Comparison of ENCODE assay signal across 16 cellular contexts in genomic region chr4:108049406-108049805, GRCh38. TPM values are rescaled to one million over a fixed set of nuclear protein-coding genes. Genes with fewer than 3 reads are reported as not detected.
DNase-seq lines count a peak whose midpoint lies in the region; ATAC-seq and TF ChIP-seq lines count a peak whose summit lies in the region.
"Had no signal": no experiment of that assay in that cellular context is flagged by ENCODE, and none has a peak within 500 bp of the region (broad histone marks: within the 10 kb centered on the region; RNA-seq: fewer than 3 reads in every experiment).

No MANE protein-coding gene starts in this region.

- H3K23ac ChIP-seq in neuronal stem cell (ENCODE audit: low read depth, low read length, poor library complexity): no peak overlapping the region

- no peak overlapping the region for H3K9ac ChIP-seq in BLaER1
- H3K9ac ChIP-seq in neuronal stem cell (ENCODE audit: low read depth, low read length, poor library complexity): no peak overlapping the region

- peak overlapping the region; percentile 56 for H3K4me2 ChIP-seq in BLaER1
- H3K4me2 ChIP-seq in neuronal stem cell (ENCODE audit: insufficient read depth, low read length, poor library complexity, severe bottlenecking): no peak overlapping the region
- H3K4me2 ChIP-seq: smooth muscle cell had no signal

- H3K18ac ChIP-seq in neuronal stem cell (ENCODE audit: low read length): no peak overlapping the region

- no peak overlapping the region for H2AK5ac ChIP-seq in neuronal stem cell (ENCODE audit: low read depth, low read length)

- H3K4ac ChIP-seq in neuronal stem cell (ENCODE audit: low read length): no peak overlapping the region

- no peaks in the 10 kb centered on the region for H3K9me3 Mint-ChIP-seq in activated T-helper 17 cell treated with anti-CD3 and anti-CD28 coated beads, Interleukin-2, amount 50 U/mL, for 72 hours
- H3K9me3 Mint-ChIP-seq in naive B cell: no peaks in the 10 kb centered on the region

- peak overlapping the region; percentile 91 for H3K27ac Mint-ChIP-seq in activated T-helper 17 cell treated with anti-CD3 and anti-CD28 coated beads, Interleukin-2, amount 50 U/mL, for 72 hours
- peak overlapping the region; percentile 1 to 91 (median 56) for H3K27ac Mint-ChIP-seq in naive B cell

- H2BK5ac ChIP-seq in neuronal stem cell (ENCODE audit: low read length): no peak overlapping the region

- peak overlapping the region; percentile 19; the same call in 1 of the 2 replicates for H3K27ac ChIP-seq in BLaER1
- H3K27ac ChIP-seq in HEK293 (ENCODE audit: extremely low read depth, low read depth, low read length): no peak overlapping the region
- no peak overlapping the region for H3K27ac ChIP-seq in neuronal stem cell (replicated peaks; ENCODE audit: low read length)
- H3K27ac ChIP-seq: dorsolateral prefrontal cortex, pancreas, Peyer's patch, upper lobe of right lung had no signal

- peaks cover 44% of the 10 kb centered on the region for H3K4me1 Mint-ChIP-seq in activated T-helper 17 cell treated with anti-CD3 and anti-CD28 coated beads, Interleukin-2, amount 50 U/mL, for 72 hours
- H3K4me1 Mint-ChIP-seq in naive B cell: peaks cover 0 to 11% (median 5%) of the 10 kb centered on the region in 3 donors

- H3K36me3 Mint-ChIP-seq in activated T-helper 17 cell treated with anti-CD3 and anti-CD28 coated beads, Interleukin-2, amount 50 U/mL, for 72 hours (ENCODE audit: low read depth): peaks cover 73% of the 10 kb centered on the region
- no peaks in the 10 kb centered on the region for H3K36me3 Mint-ChIP-seq in naive B cell

- H3K9me3 ChIP-seq in BLaER1: no peaks in the 10 kb centered on the region
- H3K9me3 ChIP-seq in HEK293 (ENCODE audit: control insufficient read depth, insufficient read depth, low read depth, low read length): no peaks in the 10 kb centered on the region
- H3K9me3 ChIP-seq in neuronal stem cell (replicated peaks in 1 of 2; ENCODE audit: control insufficient read depth in 2 of 2, insufficient read depth in 1 of 2, low read depth in 1 of 2, low read length in 2 of 2): no peaks in the 10 kb centered on the region
- H3K9me3 ChIP-seq: pancreas, Peyer's patch, upper lobe of right lung had no signal

- H2BK120ac ChIP-seq in neuronal stem cell (ENCODE audit: low read depth, low read length): no peak overlapping the region

- no peak overlapping the region for H4K8ac ChIP-seq in neuronal stem cell (ENCODE audit: low read depth, low read length)

- no peak overlapping the region for H4K91ac ChIP-seq in neuronal stem cell (ENCODE audit: low read depth, low read length, poor library complexity)

- TF ChIP-seq CTCF in HEK293 (tag by site-specific recombination; IDR thresholded peaks at IDR 0.05): no peak

- DNase-seq in naive B cell (no peak), KG1 (lab: John Stamatoyannopoulos, UW) (no peak), neuronal stem cell (ENCODE audit: low spot score) (no peak)
- DNase-seq: dorsolateral prefrontal cortex, KBM-7, mesendoderm, NCI-H146, pancreas, Peyer's patch, upper lobe of right lung had no signal

- ATAC-seq in activated T-helper 17 cell treated with anti-CD3 and anti-CD28 coated beads, Interleukin-2, amount 50 U/mL, for 72 hours (replicated peaks): peak; percentile 51
- ATAC-seq in naive B cell (ENCODE audit: low read depth in 2 of 2) (no peak), HG03354 (IDR thresholded peaks at IDR 0.05; ENCODE audit: poor library complexity, severe bottlenecking, unreplicated experiment) (no peak), GM19324 (IDR thresholded peaks at IDR 0.05; ENCODE audit: low FRiP score, unreplicated experiment) (no peak)
- ATAC-seq: pancreas, upper lobe of right lung had no signal

- no peak overlapping the region for H3K4me3 ChIP-seq in BLaER1
- no peak overlapping the region for H3K4me3 ChIP-seq in HEK293 (ENCODE audit: low read depth, low read length)
- H3K4me3 ChIP-seq in neuronal stem cell (ENCODE audit: low read length in 2 of 2): no peak overlapping the region
- H3K4me3 ChIP-seq: dorsolateral prefrontal cortex, pancreas, smooth muscle cell, upper lobe of right lung had no signal

- no peak overlapping the region for H2AFZ ChIP-seq in neuronal stem cell (ENCODE audit: low read length)

- H3K14ac ChIP-seq in neuronal stem cell (ENCODE audit: low read length): no peak overlapping the region

- H2BK15ac ChIP-seq in neuronal stem cell (ENCODE audit: low read length): no peak overlapping the region

- WGBS in neuronal stem cell (ENCODE audit: extremely low coverage in 2 of 2, insufficient read length in 2 of 2, insufficient replicate concordance in 1 of 2), 2 donors: no CpG with 5 or more reads among the region's 5 CpGs

- peak overlapping the region; percentile 80 for H3K4me3 Mint-ChIP-seq in activated T-helper 17 cell treated with anti-CD3 and anti-CD28 coated beads, Interleukin-2, amount 50 U/mL, for 72 hours
- H3K4me3 Mint-ChIP-seq in naive B cell: peak overlapping the region; percentile 71 to 95 (median 84)

- no peak overlapping the region for H2BK12ac ChIP-seq in neuronal stem cell (ENCODE audit: low read length)

- CTCF ChIA-PET in HEK293 (lab: Yijun Ruan, JAX): no interaction called here

- POLR2A ChIA-PET in HEK293 (lab: Yijun Ruan, JAX): no interaction called here

- no peaks in the 10 kb centered on the region for H3K27me3 Mint-ChIP-seq in activated T-helper 17 cell treated with anti-CD3 and anti-CD28 coated beads, Interleukin-2, amount 50 U/mL, for 72 hours
- H3K27me3 Mint-ChIP-seq in naive B cell: no peaks in the 10 kb centered on the region

- no peaks in the 10 kb centered on the region for H3K27me3 ChIP-seq in BLaER1
- no peaks in the 10 kb centered on the region for H3K27me3 ChIP-seq in neuronal stem cell (ENCODE audit: control insufficient read depth in 3 of 3, insufficient read depth in 3 of 3, low read depth in 1 of 3, low read length in 3 of 3)
- H3K27me3 ChIP-seq: dorsolateral prefrontal cortex, pancreas, Peyer's patch, upper lobe of right lung had no signal

- H3K79me1 ChIP-seq in neuronal stem cell (ENCODE audit: low read depth, low read length): no peaks in the 10 kb centered on the region

- H3K4me1 ChIP-seq in BLaER1: peaks cover 50% of the 10 kb centered on the region
- H3K4me1 ChIP-seq in HEK293 (ENCODE audit: control insufficient read depth, insufficient read depth, low read length): no peaks in the 10 kb centered on the region
- H3K4me1 ChIP-seq in neuronal stem cell (ENCODE audit: control insufficient read depth in 2 of 2, insufficient read depth in 1 of 2, low read depth in 1 of 2, low read length in 2 of 2): peaks cover 0 to 6% of the 10 kb centered on the region in 2 donors
- H3K4me1 ChIP-seq: upper lobe of right lung had no signal

- H4K20me1 ChIP-seq in BLaER1: peaks cover 88% of the 10 kb centered on the region

- H3K36me3 ChIP-seq in BLaER1 (peaks cover 79% of the 10 kb centered on the region), HEK293 (ENCODE audit: control insufficient read depth in 2 of 2, insufficient read depth in 1 of 2, low read length in 2 of 2) (peaks cover 0 to 34% of the 10 kb centered on the region in 2 experiments; a peak in 1 of 3 replicates), neuronal stem cell (replicated peaks in 1 of 2; ENCODE audit: control insufficient read depth in 2 of 2, insufficient read depth in 2 of 2, low read length in 2 of 2) (peaks cover 0 to 18% of the 10 kb centered on the region in 2 donors)
- H3K36me3 ChIP-seq: pancreas, Peyer's patch, upper lobe of right lung had no signal

TF ChIP-seq in HEK293, 187 proteins besides CTCF, POLR2A, EP300 and RAD21:
- TF ChIP-seq ZNF510 (tag by site-specific recombination; IDR thresholded peaks at IDR 0.05; ENCODE audit: insufficient replicate concordance) (no peak), PRDM1 (tag by site-specific recombination; IDR thresholded peaks at IDR 0.05) (0 out of 2 replicates have a peak, but pooled peaks have one; percentile 19), ZNF585B (tag by site-specific recombination; IDR thresholded peaks at IDR 0.05) (no peak), ZNF792 (tag by site-specific recombination; IDR thresholded peaks at IDR 0.05) (no peak), ZNF423 (tag by site-specific recombination; IDR thresholded peaks at IDR 0.05) (no peak)
TF ChIP-seq in HEK293: peak in this region for 1.

RNA-seq across cellular contexts. Expression of gene HADH, which starts 59.7 kb away (rescaled TPM):
- 10 to 100 TPM; 26.8 to 36.5 TPM for total RNA-seq in activated T-helper 17 cell treated with anti-CD3 and anti-CD28 coated beads, Interleukin-2, amount 50 U/mL, for 72 hours
- 10 to 100 TPM; 35.1 to 57.5 (median 51.2) TPM for polyA plus RNA-seq in naive B cell (ENCODE audit: low read depth in 6 of 6)
- polyA plus RNA-seq in neuronal stem cell (2013, experiment 1 of 2): 55.6 TPM
- 54.6 TPM for polyA plus RNA-seq in neuronal stem cell (2013, experiment 2 of 2)
